Comparison of ENCODE assay signal across 25 cellular contexts in the genomic region with DNA sequence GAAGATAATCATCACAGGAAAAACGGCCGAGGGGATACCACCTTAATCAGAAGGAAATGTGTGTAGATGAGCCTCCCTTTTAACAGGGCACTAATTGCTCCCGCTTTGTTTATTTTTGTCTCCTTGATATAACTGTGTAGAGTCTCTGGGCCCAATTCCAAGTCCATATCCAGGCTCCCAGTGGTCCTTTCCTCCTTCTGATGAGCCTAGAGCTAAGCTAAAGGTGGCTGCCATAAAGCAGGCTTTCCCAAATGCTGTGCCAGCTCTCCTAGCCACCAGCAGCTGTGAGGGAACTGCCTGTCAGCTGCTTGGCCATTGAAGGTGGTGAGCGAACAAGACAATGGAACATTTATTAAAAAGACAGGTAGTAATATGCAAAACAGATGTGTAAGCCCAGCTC.
"Had no signal": no experiment of that assay in that cellular context is flagged by ENCODE, and none has a peak within 500 bp of the region (broad histone marks: within the 10 kb centered on the region; RNA-seq: fewer than 3 reads in every experiment).

No MANE protein-coding gene starts in this region.

- ATAC-seq: effector memory CD8-positive, alpha-beta T cell; foreskin keratinocyte; left cardiac atrium; psoas muscle; sciatic nerve; stimulated activated naive B cell treated with anti-CD40 and anti-IgM and Interleukin-4, amounts not matched to agents 10 μg/mL and 1 μg/mL and 100 μg/mL, for 72 hours; stimulated activated naive CD8-positive, alpha-beta T cell treated with anti-CD3 and anti-CD28 coated beads, Interleukin-15, amount 100 ng/mL, for 72 hours; upper lobe of right lung had no signal

- H3K4me3 Mint-ChIP-seq: dendritic cell treated with granulocyte-macrophage colony-stimulating factor and Interleukin-4, amounts not matched to agents 40 ng/mL and 50 ng/mL, for 4 days; effector memory CD8-positive, alpha-beta T cell; naive B cell; nephron; stimulated activated naive B cell treated with anti-CD40 and anti-IgM and Interleukin-4, amounts not matched to agents 10 μg/mL and 1 μg/mL and 100 μg/mL, for 72 hours; stimulated activated naive CD8-positive, alpha-beta T cell treated with anti-CD3 and anti-CD28 coated beads, Interleukin-15, amount 100 ng/mL, for 72 hours had no signal

- H3K4me1 ChIP-seq: esophagus squamous epithelium, foreskin keratinocyte, left ventricle myocardium inferior, psoas muscle, spleen, testis, tibial nerve, upper lobe of right lung had no signal

- H3K36me3 Mint-ChIP-seq: naive B cell had no signal

- H3K27me3 Mint-ChIP-seq: stimulated activated naive CD8-positive, alpha-beta T cell treated with anti-CD3 and anti-CD28 coated beads, Interleukin-15, amount 100 ng/mL, for 72 hours had no signal

- H3K27ac ChIP-seq: epithelial cell of prostate, esophagus squamous epithelium, foreskin keratinocyte, hepatocyte, left ventricle myocardium inferior, psoas muscle, spleen, testis, tibial nerve, upper lobe of right lung had no signal

- H3K4me1 Mint-ChIP-seq: naive B cell; nephron; stimulated activated naive B cell treated with anti-CD40 and anti-IgM and Interleukin-4, amounts not matched to agents 10 μg/mL and 1 μg/mL and 100 μg/mL, for 72 hours; stimulated activated naive CD8-positive, alpha-beta T cell treated with anti-CD3 and anti-CD28 coated beads, Interleukin-15, amount 100 ng/mL, for 72 hours had no signal

- DNase-seq: effector memory CD8-positive, alpha-beta T cell; esophagus squamous epithelium; foreskin keratinocyte; kidney; left cardiac atrium; left ventricle myocardium inferior; mesenchymal stem cell; midbrain; naive B cell; psoas muscle; retina; spleen; stimulated activated CD4-positive, alpha-beta T cell treated with anti-CD3 and anti-CD28 coated beads, Interleukin-2, amount 100 ng/mL, for 24 hours; stimulated activated CD4-positive, alpha-beta T cell treated with anti-CD3 and anti-CD28 coated beads, Interleukin-4, amount 100 ng/mL, for 4 hours; stimulated activated naive B cell treated with anti-CD40 and anti-IgM and Interleukin-4, amounts not matched to agents 10 μg/mL and 1 μg/mL and 100 μg/mL, for 72 hours; stimulated activated naive CD8-positive, alpha-beta T cell treated with anti-CD3 and anti-CD28 coated beads, Interleukin-15, amount 100 ng/mL, for 72 hours; testis; upper lobe of right lung had no signal

- H3K4me3 ChIP-seq: esophagus squamous epithelium, hepatocyte, left ventricle myocardium inferior, lung, psoas muscle, spleen, testis, tibial nerve, upper lobe of right lung had no signal

- H3K27ac Mint-ChIP-seq: dendritic cell treated with granulocyte-macrophage colony-stimulating factor and Interleukin-4, amounts not matched to agents 40 ng/mL and 50 ng/mL, for 4 days; effector memory CD8-positive, alpha-beta T cell; nephron; stimulated activated naive B cell treated with anti-CD40 and anti-IgM and Interleukin-4, amounts not matched to agents 10 μg/mL and 1 μg/mL and 100 μg/mL, for 72 hours; stimulated activated naive CD8-positive, alpha-beta T cell treated with anti-CD3 and anti-CD28 coated beads, Interleukin-15, amount 100 ng/mL, for 72 hours had no signal

- H3K9me3 Mint-ChIP-seq: dendritic cell treated with granulocyte-macrophage colony-stimulating factor and Interleukin-4, amounts not matched to agents 40 ng/mL and 50 ng/mL, for 4 days; effector memory CD8-positive, alpha-beta T cell; nephron; stimulated activated naive B cell treated with anti-CD40 and anti-IgM and Interleukin-4, amounts not matched to agents 10 μg/mL and 1 μg/mL and 100 μg/mL, for 72 hours; stimulated activated naive CD8-positive, alpha-beta T cell treated with anti-CD3 and anti-CD28 coated beads, Interleukin-15, amount 100 ng/mL, for 72 hours had no signal

- H3K9me3 ChIP-seq: esophagus squamous epithelium, left ventricle myocardium inferior, psoas muscle, spleen, testis, tibial nerve, upper lobe of right lung had no signal

- H3K36me3 ChIP-seq: esophagus squamous epithelium, left ventricle myocardium inferior, spleen, tibial nerve, upper lobe of right lung had no signal

- H3K27me3 ChIP-seq: esophagus squamous epithelium, hepatocyte, spleen, testis, tibial nerve, upper lobe of right lung had no signal
